ENCODE assay signal across 10 cellular contexts in genomic region chr14:25237845-25238244, GRCh38.
DNase-seq lines count a peak whose midpoint lies in the region; ATAC-seq and TF ChIP-seq lines count a peak whose summit lies in the region.
"Had no signal": no experiment of that assay in that cellular context is flagged by ENCODE, and none has a peak within 500 bp of the region (broad histone marks: within the 10 kb centered on the region; RNA-seq: fewer than 3 reads in every experiment).

No MANE protein-coding gene starts in this region.

- ATAC-seq in activated CD4-positive, alpha-beta T cell treated with anti-CD3 and anti-CD28 coated beads for 36 hours: no peak
- ATAC-seq in activated naive CD8-positive, alpha-beta T cell treated with anti-CD3 and anti-CD28 coated beads, Interleukin-2, amount 50 U/mL, for 24 hours: no peak
- no peak for ATAC-seq in stimulated activated naive CD8-positive, alpha-beta T cell treated with anti-CD3 and anti-CD28 coated beads, Interleukin-15, amount 100 ng/mL, for 72 hours

- DNase-seq in activated CD4-positive, alpha-beta T cell treated with anti-CD3 and anti-CD28 coated beads for 36 hours: peak; percentile 4
- no peak for DNase-seq in activated CD4-positive, alpha-beta T cell treated with anti-CD3 and anti-CD28 coated beads, Interleukin-2, amount 10 ng/mL, durations not matched to agents 7 days and 5 days
- DNase-seq in OCI-M1 (lab: John Stamatoyannopoulos, UW) (peak; percentile 40), foreskin fibroblast (peak in 1 of 2 donors; percentile 13), superior temporal gyrus (ENCODE audit: extremely low spot score) (peak; percentile 46), spleen (no peak)
- DNase-seq in activated naive CD8-positive, alpha-beta T cell treated with anti-CD3 and anti-CD28 coated beads, Interleukin-2, amount 50 U/mL, for 24 hours: no peak
- no peak for DNase-seq in stimulated activated naive CD8-positive, alpha-beta T cell treated with anti-CD3 and anti-CD28 coated beads, Interleukin-15, amount 100 ng/mL, for 72 hours
- DNase-seq: activated CD4-positive, alpha-beta T cell treated with anti-CD3 and anti-CD28 coated beads, Interleukin-2, amount 50 U/mL, for 48 hours had no signal

- WGBS in spleen, 5 donors: 13 to 17% (median 15%) methylated on average over 6 of the region's 6 CpGs

- no peak overlapping the region for H3K27ac Mint-ChIP-seq in activated CD4-positive, alpha-beta T cell treated with anti-CD3 and anti-CD28 coated beads for 36 hours
- no peak overlapping the region for H3K27ac Mint-ChIP-seq in activated CD4-positive, alpha-beta T cell treated with anti-CD3 and anti-CD28 coated beads, Interleukin-2, amount 10 ng/mL, durations not matched to agents 7 days and 5 days
- no peak overlapping the region for H3K27ac Mint-ChIP-seq in activated naive CD8-positive, alpha-beta T cell treated with anti-CD3 and anti-CD28 coated beads, Interleukin-2, amount 50 U/mL, for 24 hours
- no peak overlapping the region for H3K27ac Mint-ChIP-seq in stimulated activated naive CD8-positive, alpha-beta T cell treated with anti-CD3 and anti-CD28 coated beads, Interleukin-15, amount 100 ng/mL, for 72 hours
- H3K27ac Mint-ChIP-seq: nephron had no signal

- no peak overlapping the region for H3K27ac ChIP-seq in spleen

- no peaks in the 10 kb centered on the region for H3K36me3 ChIP-seq in spleen

- H3K36me3 Mint-ChIP-seq in activated CD4-positive, alpha-beta T cell treated with anti-CD3 and anti-CD28 coated beads for 36 hours (ENCODE audit: low read depth): no peaks in the 10 kb centered on the region
- no peaks in the 10 kb centered on the region for H3K36me3 Mint-ChIP-seq in activated CD4-positive, alpha-beta T cell treated with anti-CD3 and anti-CD28 coated beads, Interleukin-2, amount 10 ng/mL, durations not matched to agents 7 days and 5 days (ENCODE audit: low read depth)
- no peaks in the 10 kb centered on the region for H3K36me3 Mint-ChIP-seq in activated naive CD8-positive, alpha-beta T cell treated with anti-CD3 and anti-CD28 coated beads, Interleukin-2, amount 50 U/mL, for 24 hours (ENCODE audit: low read depth)

- no peaks in the 10 kb centered on the region for H3K4me1 Mint-ChIP-seq in activated CD4-positive, alpha-beta T cell treated with anti-CD3 and anti-CD28 coated beads for 36 hours
- no peaks in the 10 kb centered on the region for H3K4me1 Mint-ChIP-seq in activated CD4-positive, alpha-beta T cell treated with anti-CD3 and anti-CD28 coated beads, Interleukin-2, amount 10 ng/mL, durations not matched to agents 7 days and 5 days
- no peaks in the 10 kb centered on the region for H3K4me1 Mint-ChIP-seq in activated naive CD8-positive, alpha-beta T cell treated with anti-CD3 and anti-CD28 coated beads, Interleukin-2, amount 50 U/mL, for 24 hours
- no peaks in the 10 kb centered on the region for H3K4me1 Mint-ChIP-seq in stimulated activated naive CD8-positive, alpha-beta T cell treated with anti-CD3 and anti-CD28 coated beads, Interleukin-15, amount 100 ng/mL, for 72 hours
- H3K4me1 Mint-ChIP-seq: nephron had no signal

- CTCF ChIA-PET in activated CD4-positive, alpha-beta T cell treated with anti-CD3 and anti-CD28 coated beads for 36 hours (lab: Charles Lee): no interaction called here
- CTCF ChIA-PET in activated CD4-positive, alpha-beta T cell treated with anti-CD3 and anti-CD28 coated beads, Interleukin-2, amount 10 ng/mL, durations not matched to agents 7 days and 5 days (lab: Charles Lee): no interaction called here

- no peaks in the 10 kb centered on the region for H3K9me3 ChIP-seq in spleen

- H3K4me1 ChIP-seq in spleen: no peaks in the 10 kb centered on the region

- no peak for TF ChIP-seq POLR2A in spleen (IDR thresholded peaks at IDR 0.05)

- H3K4me3 ChIP-seq in foreskin fibroblast (ENCODE audit: low read depth in 1 of 2, low read length in 2 of 2) (no peak overlapping the region), spleen (no peak overlapping the region)

- H3K27me3 ChIP-seq in spleen (replicated peaks in 1 of 7): peaks cover 0 to 4% (median 0%) of the 10 kb centered on the region in 7 donors

- peaks cover 4% of the 10 kb centered on the region for H3K27me3 Mint-ChIP-seq in activated CD4-positive, alpha-beta T cell treated with anti-CD3 and anti-CD28 coated beads for 36 hours
- no peaks in the 10 kb centered on the region for H3K27me3 Mint-ChIP-seq in activated CD4-positive, alpha-beta T cell treated with anti-CD3 and anti-CD28 coated beads, Interleukin-2, amount 10 ng/mL, durations not matched to agents 7 days and 5 days
- H3K27me3 Mint-ChIP-seq in activated naive CD8-positive, alpha-beta T cell treated with anti-CD3 and anti-CD28 coated beads, Interleukin-2, amount 50 U/mL, for 24 hours: peaks cover 2% of the 10 kb centered on the region
- H3K27me3 Mint-ChIP-seq in stimulated activated naive CD8-positive, alpha-beta T cell treated with anti-CD3 and anti-CD28 coated beads, Interleukin-15, amount 100 ng/mL, for 72 hours: no peaks in the 10 kb centered on the region

- POLR2A ChIA-PET in activated CD4-positive, alpha-beta T cell treated with anti-CD3 and anti-CD28 coated beads for 36 hours (lab: Charles Lee): interaction anchor here (0.6 kb wide), 1 partner anchor 896 kb away, joined by 3 read pairs; no protein-coding TSS in a partner anchor
- POLR2A ChIA-PET in activated CD4-positive, alpha-beta T cell treated with anti-CD3 and anti-CD28 coated beads, Interleukin-2, amount 10 ng/mL, durations not matched to agents 7 days and 5 days (lab: Charles Lee): no interaction called here

- TF ChIP-seq CTCF in foreskin fibroblast (IDR thresholded peaks at IDR 0.05; ENCODE audit: low read depth, low read length) (peak; percentile 26), spleen (IDR thresholded peaks at IDR 0.05 in 8 of 11, conservative IDR thresholded peaks at IDR 0.05 in 3 of 11) (no peak)

- H3K4me3 Mint-ChIP-seq in activated CD4-positive, alpha-beta T cell treated with anti-CD3 and anti-CD28 coated beads for 36 hours: no peak overlapping the region
- H3K4me3 Mint-ChIP-seq in activated CD4-positive, alpha-beta T cell treated with anti-CD3 and anti-CD28 coated beads, Interleukin-2, amount 10 ng/mL, durations not matched to agents 7 days and 5 days: no peak overlapping the region
- no peak overlapping the region for H3K4me3 Mint-ChIP-seq in activated naive CD8-positive, alpha-beta T cell treated with anti-CD3 and anti-CD28 coated beads, Interleukin-2, amount 50 U/mL, for 24 hours
- no peak overlapping the region for H3K4me3 Mint-ChIP-seq in stimulated activated naive CD8-positive, alpha-beta T cell treated with anti-CD3 and anti-CD28 coated beads, Interleukin-15, amount 100 ng/mL, for 72 hours
- H3K4me3 Mint-ChIP-seq: nephron had no signal

- no peaks in the 10 kb centered on the region for H3K9me3 Mint-ChIP-seq in activated CD4-positive, alpha-beta T cell treated with anti-CD3 and anti-CD28 coated beads for 36 hours (ENCODE audit: low read depth)
- H3K9me3 Mint-ChIP-seq in activated CD4-positive, alpha-beta T cell treated with anti-CD3 and anti-CD28 coated beads, Interleukin-2, amount 10 ng/mL, durations not matched to agents 7 days and 5 days: no peaks in the 10 kb centered on the region
- no peaks in the 10 kb centered on the region for H3K9me3 Mint-ChIP-seq in activated naive CD8-positive, alpha-beta T cell treated with anti-CD3 and anti-CD28 coated beads, Interleukin-2, amount 50 U/mL, for 24 hours
- no peaks in the 10 kb centered on the region for H3K9me3 Mint-ChIP-seq in stimulated activated naive CD8-positive, alpha-beta T cell treated with anti-CD3 and anti-CD28 coated beads, Interleukin-15, amount 100 ng/mL, for 72 hours
- H3K9me3 Mint-ChIP-seq: nephron had no signal

- intact Hi-C loops in activated CD4-positive, alpha-beta T cell treated with anti-CD3 and anti-CD28 coated beads for 36 hours (cut with DNase I, micrococcal nuclease): no loop called here
- intact Hi-C loops in spleen (cut with DNase I; ENCODE audit: low total_unique reads): no loop called here

Comparison
In these comparisons a context has a peak if more than half of its experiments do, and no peak if none do; other contexts are left out.
1. DNase-seq: peak in activated CD4-positive, alpha-beta T cell treated with anti-CD3 and anti-CD28 coated beads for 36 hours (single experiment), OCI-M1 (single experiment) and superior temporal gyrus (single experiment); none in activated CD4-positive, alpha-beta T cell treated with anti-CD3 and anti-CD28 coated beads, Interleukin-2, amount 10 ng/mL, durations not matched to agents 7 days and 5 days (single experiment), activated naive CD8-positive, alpha-beta T cell treated with anti-CD3 and anti-CD28 coated beads, Interleukin-2, amount 50 U/mL, for 24 hours (single experiment), spleen (single experiment) and stimulated activated naive CD8-positive, alpha-beta T cell treated with anti-CD3 and anti-CD28 coated beads, Interleukin-15, amount 100 ng/mL, for 72 hours (0 of 2).